In genomic region chr22:46674906-46675305, GRCh38 we compare ENCODE assay signal across 11 cellular contexts. TPM values are rescaled to one million over a fixed set of nuclear protein-coding genes. Genes with fewer than 3 reads are reported as not detected.
DNase-seq lines count a peak whose midpoint lies in the region.
"Had no signal": no experiment of that assay in that cellular context is flagged by ENCODE, and none has a peak within 500 bp of the region (broad histone marks: within the 10 kb centered on the region; RNA-seq: fewer than 3 reads in every experiment).

No MANE protein-coding gene starts in this region.

- DNase-seq in stimulated activated CD4-positive, alpha-beta T cell treated with anti-CD3 and anti-CD28 coated beads, Interleukin-12 subunit alpha, Interleukin-12 subunit beta, amount 100 ng/mL, for 4 hours = peak; percentile 32
- DNase-seq in stimulated activated CD4-positive, alpha-beta T cell treated with anti-CD3 and anti-CD28 coated beads, Interleukin-15, amount 100 ng/mL, for 24 hours = no peak
- peak; percentile 66 for DNase-seq in activated CD8-positive, alpha-beta memory T cell treated with anti-CD3 and anti-CD28 coated beads, Interleukin-2, amount 50 U/mL, for 48 hours
- DNase-seq in SIG-M5 (lab: John Stamatoyannopoulos, UW) (no peak), NOMO-1 treated with dmso at 0.1 percent for 144 hours (lab: John Stamatoyannopoulos, UW; ENCODE audit: unreplicated experiment) (no peak), cortex of kidney (lab: John Stamatoyannopoulos, UW) (no peak), substantia nigra (lab: John Stamatoyannopoulos, UW) (no peak)
- DNase-seq: DMS79 treated with DMSO at 0.1 percent for 48 hours, NCI-H1436 treated with DMSO at 0.1 percent for 48 hours, NCI-H446 treated with DMSO at 0.1 percent for 48 hours had no signal

- no peaks in the 10 kb centered on the region for H3K9me3 ChIP-seq in mononuclear cell (ENCODE audit: low read depth, low read length)

- no peak overlapping the region for H3K27ac ChIP-seq in substantia nigra (ENCODE audit: low read depth, low read length, poor library complexity, severe bottlenecking)

- H3K4me1 ChIP-seq in mononuclear cell (ENCODE audit: insufficient read depth, low read length) = peaks cover 25% of the 10 kb centered on the region

- H3K27me3 ChIP-seq in mononuclear cell (ENCODE audit: insufficient read depth, low read length) = no peaks in the 10 kb centered on the region

- H3K4me3 ChIP-seq in mononuclear cell (ENCODE audit: low read length) = peak overlapping the region; percentile 13

RNA-seq across cellular contexts. Expression of gene GRAMD4, which starts 54.7 kb away (rescaled TPM):
- total RNA-seq in mononuclear cell = 11.9 TPM

Comparison
In these comparisons a context has a peak if more than half of its experiments do, and no peak if none do; other contexts are left out.
1. DNase-seq: peak in stimulated activated CD4-positive, alpha-beta T cell treated with anti-CD3 and anti-CD28 coated beads, Interleukin-12 subunit alpha, Interleukin-12 subunit beta, amount 100 ng/mL, for 4 hours (single experiment) and activated CD8-positive, alpha-beta memory T cell treated with anti-CD3 and anti-CD28 coated beads, Interleukin-2, amount 50 U/mL, for 48 hours (single experiment); none in stimulated activated CD4-positive, alpha-beta T cell treated with anti-CD3 and anti-CD28 coated beads, Interleukin-15, amount 100 ng/mL, for 24 hours (single experiment), SIG-M5 (single experiment), NOMO-1 treated with dmso at 0.1 percent for 144 hours (single experiment), cortex of kidney (single experiment) and substantia nigra (0 of 49).